ENCODE assay signal across 18 cellular contexts in the genomic region with DNA sequence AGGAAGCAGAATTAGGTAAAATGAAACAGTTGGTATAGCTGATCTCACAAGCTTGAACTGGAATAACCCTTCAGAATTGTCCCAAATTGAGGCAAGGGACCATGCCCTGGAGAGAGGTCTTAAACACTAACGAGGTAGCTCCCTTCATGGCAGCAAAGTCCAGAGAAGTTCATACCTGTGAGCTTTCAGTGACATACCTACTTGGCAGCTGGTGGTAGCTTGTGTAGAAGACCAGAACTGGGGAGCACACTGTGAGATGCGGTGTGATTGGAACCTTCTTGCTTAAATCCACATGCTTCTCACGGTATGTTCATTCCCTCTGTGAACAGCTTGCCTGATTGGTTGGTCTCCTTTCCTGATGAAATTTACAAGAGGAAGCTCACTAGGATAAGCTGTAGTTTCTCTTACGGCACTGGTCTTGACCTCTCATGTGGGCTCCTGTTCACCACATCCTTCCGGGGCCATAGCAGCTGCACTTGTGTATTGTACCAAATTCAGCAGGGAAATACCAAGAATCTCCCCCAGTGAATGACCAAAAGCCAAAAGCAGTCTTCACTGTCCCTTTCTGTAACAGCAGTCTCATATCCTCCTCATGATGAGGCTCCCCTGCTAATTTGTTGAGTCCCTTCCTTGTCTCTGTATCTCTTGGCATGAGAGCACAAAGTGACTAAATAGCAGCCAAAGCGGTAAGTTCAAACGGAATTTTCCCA.
DNase-seq lines count a peak whose midpoint lies in the region; ATAC-seq and TF ChIP-seq lines count a peak whose summit lies in the region.
"Had no signal": no experiment of that assay in that cellular context is flagged by ENCODE, and none has a peak within 500 bp of the region (broad histone marks: within the 10 kb centered on the region; RNA-seq: fewer than 3 reads in every experiment).

No MANE protein-coding gene starts in this region.

- H2BK120ac ChIP-seq in mesendoderm (ENCODE audit: low read depth, low read length), result no peak overlapping the region

- H4K5ac ChIP-seq in mesendoderm (ENCODE audit: low read length), result no peak overlapping the region

- H3K79me2 ChIP-seq in mesendoderm (ENCODE audit: control insufficient read depth, insufficient read depth, low read length), result no peaks in the 10 kb centered on the region
- H3K79me2 ChIP-seq: parathyroid adenoma had no signal

- H3K4me1 ChIP-seq in mesendoderm (ENCODE audit: control insufficient read depth, low read depth, low read length), result no peaks in the 10 kb centered on the region
- H3K4me1 ChIP-seq: heart right ventricle, parathyroid adenoma, suprapubic skin had no signal

- H4K8ac ChIP-seq in mesendoderm (ENCODE audit: low read depth, low read length), result no peak overlapping the region

- H2BK15ac ChIP-seq in mesendoderm (replicated peaks; ENCODE audit: low read depth), result no peak overlapping the region

- H3K27me3 ChIP-seq in GM06990 (replicated peaks; ENCODE audit: control insufficient read depth, insufficient read depth, low read length) (no peaks in the 10 kb centered on the region), mesendoderm (ENCODE audit: insufficient read depth, low read length, poor library complexity) (no peaks in the 10 kb centered on the region)
- H3K27me3 ChIP-seq: suprapubic skin had no signal

- ATAC-seq in GM19397 (IDR thresholded peaks at IDR 0.05; ENCODE audit: unreplicated experiment) (peak; percentile 67), HG03066 (IDR thresholded peaks at IDR 0.05; ENCODE audit: low read depth, unreplicated experiment) (peak; percentile 75), GM21367 (IDR thresholded peaks at IDR 0.05; ENCODE audit: unreplicated experiment) (no peak)
- ATAC-seq: activated CD8-positive, alpha-beta T cell treated with anti-CD3 and anti-CD28 coated beads, Interleukin-2, amount 10 ng/mL, durations not matched to agents 7 days and 5 days; heart right ventricle had no signal

- H2BK5ac ChIP-seq in mesendoderm (ENCODE audit: low read length), result no peak overlapping the region

- no peak for TF ChIP-seq CTCF in GM06990 (IDR thresholded peaks at IDR 0.05; ENCODE audit: insufficient read depth, low read length, poor library complexity, severe bottlenecking)

- no peak overlapping the region for H3K27ac ChIP-seq in mesendoderm (ENCODE audit: low read depth, low read length)
- H3K27ac ChIP-seq: coronary artery, heart right ventricle, KMS-11, parathyroid adenoma, suprapubic skin had no signal

- no peak overlapping the region for H3K56ac ChIP-seq in mesendoderm (ENCODE audit: low read length)

- no CpG with 5 or more reads among the region's 7 CpGs for WGBS in mesendoderm (ENCODE audit: extremely low coverage, insufficient coverage, low lambda C conversion rate)

- H3K36me3 ChIP-seq in GM06990 (ENCODE audit: control insufficient read depth, insufficient read depth, low read length) (no peaks in the 10 kb centered on the region), mesendoderm (ENCODE audit: control insufficient read depth, insufficient read depth, low read length) (no peaks in the 10 kb centered on the region)
- H3K36me3 ChIP-seq: heart right ventricle, suprapubic skin had no signal

- no peak overlapping the region for H3K4me2 ChIP-seq in mesendoderm (ENCODE audit: low read length)
- H3K4me2 ChIP-seq: KMS-11 had no signal

- no peaks in the 10 kb centered on the region for H3K79me1 ChIP-seq in mesendoderm (ENCODE audit: low read length)

- H3K23ac ChIP-seq in mesendoderm (ENCODE audit: low read length), result no peak overlapping the region

- H3K4me3 ChIP-seq in GM06990 (replicated peaks; ENCODE audit: low read depth, low read length) (no peak overlapping the region), mesendoderm (ENCODE audit: low read length) (no peak overlapping the region)
- H3K4me3 ChIP-seq: coronary artery, heart right ventricle, suprapubic skin had no signal

- no peak overlapping the region for H2AK5ac ChIP-seq in mesendoderm (ENCODE audit: low read length)

- H3K9ac ChIP-seq in mesendoderm (ENCODE audit: low read length), result no peak overlapping the region
- H3K9ac ChIP-seq: KMS-11, parathyroid adenoma had no signal

- DNase-seq in GM06990 (ENCODE audit: extremely low read depth, insufficient read length), result peak; percentile 59
- peak; percentile 19 for DNase-seq in RPMI7951 (ENCODE audit: low read depth)
- DNase-seq in NK-92 treated with Interleukin-12 subunit alpha and Interleukin-12 subunit beta, amount 100 ng/mL, for 24 hours (lab: John Stamatoyannopoulos, UW), result no peak
- no peak for DNase-seq in mesendoderm
- no peak for DNase-seq in NCI-H1105 treated with DMSO at 0.1 percent for 48 hours (lab: John Stamatoyannopoulos, UW)
- DNase-seq: activated CD8-positive, alpha-beta T cell treated with anti-CD3 and anti-CD28 coated beads, Interleukin-2, amount 10 ng/mL, durations not matched to agents 7 days and 5 days; heart right ventricle; kidney; NCI-H187; Right ventricle myocardium superior; stimulated activated CD4-positive, alpha-beta T cell treated with anti-CD3 and anti-CD28 coated beads, Interleukin-12 subunit alpha, Interleukin-12 subunit beta, amount 100 ng/mL, for 4 hours had no signal

- no peak overlapping the region for H3K4ac ChIP-seq in mesendoderm (ENCODE audit: low read depth, low read length)

- H3K18ac ChIP-seq in mesendoderm (ENCODE audit: low read length), result no peak overlapping the region

Comparison
In these comparisons a context has a peak if more than half of its experiments do, and no peak if none do; other contexts are left out.
1. DNase-seq: peak in GM06990 (single experiment) and RPMI7951 (single experiment); none in NK-92 treated with Interleukin-12 subunit alpha and Interleukin-12 subunit beta, amount 100 ng/mL, for 24 hours (single experiment), mesendoderm (single experiment) and NCI-H1105 treated with DMSO at 0.1 percent for 48 hours (single experiment).